ENCODE assay signal across 15 cellular contexts in the genomic region with DNA sequence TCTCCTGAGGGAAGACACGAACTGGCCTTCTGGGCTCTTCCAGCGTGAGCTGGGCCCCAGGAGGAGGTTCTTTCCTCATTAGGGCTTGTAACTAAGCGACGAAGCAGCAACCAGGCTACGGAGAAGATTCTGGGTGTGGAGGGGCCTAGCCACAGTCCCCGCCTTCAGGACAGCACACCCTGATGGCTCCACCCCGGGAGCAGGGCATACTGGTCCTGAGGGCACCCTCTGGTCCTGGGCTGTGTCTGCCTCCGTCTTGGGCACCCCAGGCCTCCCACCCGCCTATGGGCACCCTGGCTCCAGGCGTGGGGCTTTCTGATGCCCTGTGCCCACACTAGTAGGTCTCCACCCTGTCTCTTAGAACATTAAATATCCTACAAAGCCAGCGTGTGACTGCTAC.
DNase-seq lines count a peak whose midpoint lies in the region; ATAC-seq and TF ChIP-seq lines count a peak whose summit lies in the region.
"Had no signal": no experiment of that assay in that cellular context is flagged by ENCODE, and none has a peak within 500 bp of the region (broad histone marks: within the 10 kb centered on the region; RNA-seq: fewer than 3 reads in every experiment).

No MANE protein-coding gene starts in this region.

- no peak overlapping the region for H3K27ac ChIP-seq in right cardiac atrium (ENCODE audit: low read length)
- no peak overlapping the region for H3K27ac ChIP-seq in osteoblast (ENCODE audit: low read depth, low read length)
- H3K27ac ChIP-seq in adrenal gland = no peak overlapping the region
- H3K27ac ChIP-seq: KMS-11 had no signal

- H3K9ac ChIP-seq in NT2/D1 (ENCODE audit: insufficient read length, low read depth) = peak overlapping the region; percentile 58
- H3K9ac ChIP-seq: KMS-11 had no signal

- H3K79me2 ChIP-seq in osteoblast (ENCODE audit: insufficient read depth, low read length) = no peaks in the 10 kb centered on the region

- peak; percentile 51 for DNase-seq in cardiac septum (ENCODE audit: low spot score)
- DNase-seq in right cardiac atrium = no peak
- DNase-seq in NT2/D1 (ENCODE audit: low read depth, low spot score) = no peak
- DNase-seq in iPS-NIHi7 (ENCODE audit: extremely low spot score) = peak; percentile 41
- peak; percentile 22 for DNase-seq in osteoblast (ENCODE audit: insufficient read length, low spot score, missing footprints)
- no peak for DNase-seq in Kasumi-1 (lab: John Stamatoyannopoulos, UW)
- no peak for DNase-seq in adrenal gland
- DNase-seq: 8988T, Caco-2, MM.1S, NCI-H1930, NCI-H510A, NCI-H82 had no signal

- ATAC-seq in right cardiac atrium (no peak), HG03469 (IDR thresholded peaks at IDR 0.05; ENCODE audit: unreplicated experiment) (no peak)

- WGBS in right cardiac atrium = 80% methylated on average over 11 of the region's 11 CpGs
- 78 to 83% (median 82%) methylated on average over 4 to 11 of the region's 11 CpGs for WGBS in adrenal gland, 4 donors

- H2AFZ ChIP-seq in osteoblast (ENCODE audit: low read length) = no peak overlapping the region

- no peak overlapping the region for H3K4me2 ChIP-seq in osteoblast (ENCODE audit: insufficient read depth, low read length)
- H3K4me2 ChIP-seq: KMS-11 had no signal

- H3K4me1 ChIP-seq in right cardiac atrium (ENCODE audit: control insufficient read depth, insufficient read depth, low read length) = no peaks in the 10 kb centered on the region
- H3K4me1 ChIP-seq in NT2/D1 (ENCODE audit: insufficient read depth, insufficient read length) = peaks cover 38% of the 10 kb centered on the region
- H3K4me1 ChIP-seq in osteoblast (ENCODE audit: insufficient read depth, low read length) = no peaks in the 10 kb centered on the region
- no peaks in the 10 kb centered on the region for H3K4me1 ChIP-seq in adrenal gland (replicated peaks in 1 of 2)
- H3K4me1 ChIP-seq: Caco-2 had no signal

- intact Hi-C loops in cardiac septum (cut with DNase I) (no loop called here), right cardiac atrium (cut with DNase I) (no loop called here), adrenal gland (cut with DNase I) (no loop called here)

- no peaks in the 10 kb centered on the region for H3K36me3 ChIP-seq in NT2/D1 (ENCODE audit: insufficient read depth, insufficient read length, low read length)
- H3K36me3 ChIP-seq in osteoblast (ENCODE audit: insufficient read depth, low read length) = no peaks in the 10 kb centered on the region
- H3K36me3 ChIP-seq in adrenal gland (replicated peaks in 1 of 2) = no peaks in the 10 kb centered on the region

- TF ChIP-seq CTCF in osteoblast (IDR thresholded peaks at IDR 0.05; ENCODE audit: extremely low read depth, low read depth, low read length) = no peak
- no peak for TF ChIP-seq CTCF in adrenal gland (IDR thresholded peaks at IDR 0.05)

- H3K9me3 ChIP-seq in right cardiac atrium (ENCODE audit: control insufficient read depth, low read length) (no peaks in the 10 kb centered on the region), NT2/D1 (ENCODE audit: insufficient read depth, low read length) (no peaks in the 10 kb centered on the region), osteoblast (ENCODE audit: low read depth, low read length) (no peaks in the 10 kb centered on the region), adrenal gland (replicated peaks in 1 of 3) (no peaks in the 10 kb centered on the region)

- H4K20me1 ChIP-seq in osteoblast (ENCODE audit: insufficient read depth, low read length) = no peaks in the 10 kb centered on the region

- TF ChIP-seq POLR2A in adrenal gland (IDR thresholded peaks at IDR 0.05) = no peak

- no peak overlapping the region for H3K4me3 ChIP-seq in right cardiac atrium (ENCODE audit: low read length)
- H3K4me3 ChIP-seq in NT2/D1 (ENCODE audit: insufficient read length, low read depth) = no peak overlapping the region
- no peak overlapping the region for H3K4me3 ChIP-seq in osteoblast (ENCODE audit: insufficient read depth, low read length)
- H3K4me3 ChIP-seq in adrenal gland = no peak overlapping the region

- H3K27me3 ChIP-seq in right cardiac atrium (ENCODE audit: control insufficient read depth, insufficient read depth) (no peaks in the 10 kb centered on the region), NT2/D1 (ENCODE audit: insufficient read depth, insufficient read length) (no peaks in the 10 kb centered on the region), osteoblast (ENCODE audit: insufficient read depth, low read length) (no peaks in the 10 kb centered on the region), adrenal gland (no peaks in the 10 kb centered on the region)

Comparison
In these comparisons a context has a peak if more than half of its experiments do, and no peak if none do; other contexts are left out.
1. DNase-seq: peak in cardiac septum (single experiment), iPS-NIHi7 (single experiment) and osteoblast (single experiment); none in right cardiac atrium (0 of 3), NT2/D1 (single experiment), Kasumi-1 (0 of 2) and adrenal gland (0 of 7).